12 cellular contexts compared by ENCODE assay signal in the genomic region with DNA sequence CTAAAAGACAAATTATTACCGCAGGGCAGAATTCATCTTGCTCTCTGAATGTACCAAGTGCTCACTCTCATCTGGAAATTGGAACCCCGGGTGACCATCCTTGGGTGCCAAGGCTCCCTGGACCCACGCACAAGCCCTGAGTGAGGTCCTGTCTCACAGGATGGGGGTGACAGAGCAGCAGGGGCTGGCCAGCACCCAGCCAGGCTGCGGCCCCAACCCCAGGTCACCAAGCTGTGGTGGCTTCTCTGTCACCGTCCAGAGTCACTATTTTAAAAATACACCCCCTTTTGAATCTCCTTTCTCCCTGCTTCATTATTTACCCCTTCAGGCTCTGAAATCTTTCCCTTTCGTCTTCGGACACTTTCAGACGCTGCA.
DNase-seq lines count a peak whose midpoint lies in the region; ATAC-seq and TF ChIP-seq lines count a peak whose summit lies in the region.
"Had no signal": no experiment of that assay in that cellular context is flagged by ENCODE, and none has a peak within 500 bp of the region (broad histone marks: within the 10 kb centered on the region; RNA-seq: fewer than 3 reads in every experiment).

No MANE protein-coding gene starts in this region.

- no peaks in the 10 kb centered on the region for H3K79me2 ChIP-seq in ACC112 (ENCODE audit: control insufficient read depth, insufficient read depth, low read length, unreplicated experiment)
- no peaks in the 10 kb centered on the region for H3K79me2 ChIP-seq in GM23248 (ENCODE audit: insufficient read depth)

- H3F3A ChIP-seq in GM23248 (ENCODE audit: insufficient read depth): no peaks in the 10 kb centered on the region

- TF ChIP-seq POLR2A in breast epithelium (IDR thresholded peaks at IDR 0.05): no peak

- no peak for TF ChIP-seq CTCF in breast epithelium (IDR thresholded peaks at IDR 0.05)
- no peak for TF ChIP-seq CTCF in GM13977 (IDR thresholded peaks at IDR 0.05; ENCODE audit: extremely low read depth, insufficient read depth, missing control alignments)

- H3K27ac ChIP-seq in ACC112 (ENCODE audit: low read depth, low read length) (peak overlapping the region; percentile 11; the same call in 1 of the 2 replicates), GM23248 (no peak overlapping the region; the same call in 1 of the 2 replicates), breast epithelium (peak overlapping the region; percentile 74 to 84), neuronal stem cell (replicated peaks; ENCODE audit: low read length) (peak overlapping the region; percentile 57)
- H3K27ac ChIP-seq: C4-2B, upper lobe of left lung, WERI-Rb-1 had no signal

- H4K20me1 ChIP-seq in GM23248 (ENCODE audit: insufficient read depth): no peaks in the 10 kb centered on the region

- no peak overlapping the region for H4K91ac ChIP-seq in neuronal stem cell (ENCODE audit: low read depth, low read length, poor library complexity)

- no peaks in the 10 kb centered on the region for H3K9me3 ChIP-seq in GM23248 (ENCODE audit: low read depth)
- H3K9me3 ChIP-seq in breast epithelium: no peaks in the 10 kb centered on the region
- H3K9me3 ChIP-seq in neuronal stem cell (replicated peaks in 1 of 2; ENCODE audit: control insufficient read depth in 2 of 2, insufficient read depth in 1 of 2, low read depth in 1 of 2, low read length in 2 of 2): no peaks in the 10 kb centered on the region
- H3K9me3 ChIP-seq: upper lobe of left lung had no signal

- peak overlapping the region; percentile 39 for H3K23ac ChIP-seq in neuronal stem cell (ENCODE audit: low read depth, low read length, poor library complexity)

- no peak overlapping the region for H3K4ac ChIP-seq in neuronal stem cell (ENCODE audit: low read length)

- H3K36me3 ChIP-seq in ACC112 (ENCODE audit: insufficient read depth, low read length) (no peaks in the 10 kb centered on the region), GM23248 (ENCODE audit: low read depth) (no peaks in the 10 kb centered on the region), breast epithelium (no peaks in the 10 kb centered on the region), neuronal stem cell (replicated peaks in 1 of 2; ENCODE audit: control insufficient read depth in 2 of 2, insufficient read depth in 2 of 2, low read length in 2 of 2) (no peaks in the 10 kb centered on the region)
- H3K36me3 ChIP-seq: upper lobe of left lung, WERI-Rb-1 had no signal

- no peaks in the 10 kb centered on the region for H3K9me2 ChIP-seq in GM23248 (ENCODE audit: insufficient read depth)

- peak overlapping the region; percentile 67 for H3K18ac ChIP-seq in neuronal stem cell (ENCODE audit: low read length)

- H3K79me1 ChIP-seq in neuronal stem cell (ENCODE audit: low read depth, low read length): no peaks in the 10 kb centered on the region

- H3K4me2 ChIP-seq in GM23248 (ENCODE audit: unreplicated experiment) (peak overlapping the region; percentile 71), neuronal stem cell (ENCODE audit: insufficient read depth, low read length, poor library complexity, severe bottlenecking) (no peak overlapping the region)

- H2BK5ac ChIP-seq in neuronal stem cell (ENCODE audit: low read length): peak overlapping the region; percentile 84

- intact Hi-C loops in breast epithelium (cut with DNase I; ENCODE audit: low total_unique reads): loop anchor here (10.0 kb wide), 1 partner anchor 153 kb away; no protein-coding TSS in a partner anchor

- 88 to 89% methylated on average over 7 to 8 of the region's 8 CpGs for WGBS in GM23248 (ENCODE audit: low coverage in 1 of 2, low lambda C conversion rate in 2 of 2, missing lambda C conversion rate in 2 of 2), 2 experiments
- WGBS in neuronal stem cell (ENCODE audit: extremely low coverage in 2 of 2, insufficient read length in 2 of 2, insufficient replicate concordance in 1 of 2), 2 donors: no CpG with 5 or more reads among the region's 8 CpGs

- H2AFZ ChIP-seq in ACC112 (ENCODE audit: low read length, unreplicated experiment) (no peak overlapping the region), GM23248 (peak overlapping the region; percentile 48; the same call in 1 of the 2 replicates), neuronal stem cell (ENCODE audit: low read length) (no peak overlapping the region)

- H2BK15ac ChIP-seq in neuronal stem cell (ENCODE audit: low read length): no peak overlapping the region

- peaks cover 22% of the 10 kb centered on the region for H3K4me1 ChIP-seq in ACC112 (ENCODE audit: control insufficient read depth, insufficient read depth, low read length, unreplicated experiment)
- H3K4me1 ChIP-seq in GM23248 (ENCODE audit: insufficient read depth): peaks cover 13% of the 10 kb centered on the region
- H3K4me1 ChIP-seq in breast epithelium: peaks cover 0 to 8% of the 10 kb centered on the region in 2 donors
- peaks cover 21 to 28% of the 10 kb centered on the region in 2 donors for H3K4me1 ChIP-seq in neuronal stem cell (ENCODE audit: control insufficient read depth in 2 of 2, insufficient read depth in 1 of 2, low read depth in 1 of 2, low read length in 2 of 2)

- no peaks in the 10 kb centered on the region for H3K27me3 ChIP-seq in ACC112 (ENCODE audit: insufficient read depth, low read length)
- H3K27me3 ChIP-seq in GM23248 (replicated peaks; ENCODE audit: insufficient read depth): no peaks in the 10 kb centered on the region
- no peaks in the 10 kb centered on the region for H3K27me3 ChIP-seq in breast epithelium
- H3K27me3 ChIP-seq in neuronal stem cell (ENCODE audit: control insufficient read depth in 3 of 3, insufficient read depth in 3 of 3, low read depth in 1 of 3, low read length in 3 of 3): no peaks in the 10 kb centered on the region
- H3K27me3 ChIP-seq: upper lobe of left lung had no signal

- H3K4me3 ChIP-seq in ACC112 (ENCODE audit: low read depth, low read length): no peak overlapping the region
- H3K4me3 ChIP-seq in GM23248: no peak overlapping the region
- H3K4me3 ChIP-seq in breast epithelium: no peak overlapping the region
- H3K4me3 ChIP-seq in neuronal stem cell (ENCODE audit: low read length in 2 of 2): no peak overlapping the region
- H3K4me3 ChIP-seq: GM12878, upper lobe of left lung had no signal

- no peak overlapping the region for H3K14ac ChIP-seq in neuronal stem cell (ENCODE audit: low read length)

- peak overlapping the region; percentile 96 for H2BK120ac ChIP-seq in neuronal stem cell (ENCODE audit: low read depth, low read length)

- H2AK5ac ChIP-seq in neuronal stem cell (ENCODE audit: low read depth, low read length): peak overlapping the region; percentile 77

- DNase-seq in GM23248: no peak
- no peak for DNase-seq in breast epithelium (ENCODE audit: low spot score in 2 of 2)
- DNase-seq in neuronal stem cell (ENCODE audit: low spot score): no peak
- no peak for DNase-seq in amygdala (lab: John Stamatoyannopoulos, UW)
- no peak for DNase-seq in GM13977 (ENCODE audit: low spot score)
- no peak for DNase-seq in GDM1 (lab: John Stamatoyannopoulos, UW)

- no peak for ATAC-seq in HG02970 (IDR thresholded peaks at IDR 0.05; ENCODE audit: low FRiP score, unreplicated experiment)

- no peak overlapping the region for H4K8ac ChIP-seq in neuronal stem cell (ENCODE audit: low read depth, low read length)

- 0 out of 2 replicates have a peak overlapping the region, but pooled peaks have one; percentile 32 for H3K9ac ChIP-seq in GM23248
- peak overlapping the region; percentile 34 for H3K9ac ChIP-seq in neuronal stem cell (ENCODE audit: low read depth, low read length, poor library complexity)

- in situ Hi-C loops in GM23248 (cut with MboI): no loop called here
- in situ Hi-C loops in GM13977 (cut with MboI; ENCODE audit: low pct_unique_long_range_greater_than_20kb, low sequenced_read_pairs, unreplicated experiment): no loop called here

- peak overlapping the region; percentile 86 for H2BK12ac ChIP-seq in neuronal stem cell (ENCODE audit: low read length)
